ENCODE assay signal across 19 cellular contexts in genomic region chr2:30710461-30710860, GRCh38.
A peak's percentile ranks its signal among the peaks of the same experiment; 100 is the strongest.
DNase-seq lines count a peak whose midpoint lies in the region; ATAC-seq and TF ChIP-seq lines count a peak whose summit lies in the region.
"Had no signal": no experiment of that assay in that cellular context is flagged by ENCODE, and none has a peak within 500 bp of the region (broad histone marks: within the 10 kb centered on the region; RNA-seq: fewer than 3 reads in every experiment).

No MANE protein-coding gene starts in this region.

- no peaks in the 10 kb centered on the region for H3K27me3 Mint-ChIP-seq in activated naive CD4-positive, alpha-beta T cell treated with anti-CD3 and anti-CD28 coated beads, Interleukin-2, amount 10 ng/mL, durations not matched to agents 7 days and 5 days
- peaks cover 7% of the 10 kb centered on the region for H3K27me3 Mint-ChIP-seq in osteocyte (ENCODE audit: unreplicated experiment)
- H3K27me3 Mint-ChIP-seq in WTC11 (ENCODE audit: low read depth): peaks cover 2% of the 10 kb centered on the region; the same call in 1 of the 2 replicates

- WGBS in lower leg skin, 2 donors: 89 to 94% methylated on average over 6 of the region's 6 CpGs

- POLR2A ChIA-PET in WTC11 (lab: Charles Lee): no interaction called here

- no peak overlapping the region for H3K27ac Mint-ChIP-seq in activated naive CD4-positive, alpha-beta T cell treated with anti-CD3 and anti-CD28 coated beads, Interleukin-2, amount 10 ng/mL, durations not matched to agents 7 days and 5 days
- H3K27ac Mint-ChIP-seq in activated naive CD4-positive, alpha-beta T cell treated with anti-CD3 and anti-CD28 coated beads, Interleukin-2, amount 50 U/mL, for 72 hours: no peak overlapping the region
- no peak overlapping the region for H3K27ac Mint-ChIP-seq in osteocyte (ENCODE audit: unreplicated experiment)
- no peak overlapping the region for H3K27ac Mint-ChIP-seq in WTC11
- H3K27ac Mint-ChIP-seq: CD4-positive, CD25-positive, alpha-beta regulatory T cell; CD8-positive, alpha-beta memory T cell; H9 had no signal

- DNase-seq in activated naive CD4-positive, alpha-beta T cell treated with anti-CD3 and anti-CD28 coated beads, Interleukin-2, amount 10 ng/mL, durations not matched to agents 7 days and 5 days: peak; percentile 3
- no peak for DNase-seq in activated naive CD4-positive, alpha-beta T cell treated with anti-CD3 and anti-CD28 coated beads, Interleukin-2, amount 50 U/mL, for 72 hours (ENCODE audit: low spot score in 2 of 2)
- peak; percentile 13 to 50 for DNase-seq in lower leg skin (ENCODE audit: low spot score in 2 of 2)
- DNase-seq in osteocyte (ENCODE audit: extremely low spot score, unreplicated experiment): peak; percentile 30
- no peak for DNase-seq in omental fat pad (ENCODE audit: low spot score)
- DNase-seq in WTC11 (ENCODE audit: low spot score): no peak
- DNase-seq: ACHN; BE2C; C1 segment of cervical spinal cord; CD4-positive, CD25-positive, alpha-beta regulatory T cell; CD8-positive, alpha-beta memory T cell; COR-L47; DMS 273 treated with DMSO at 0.1 percent for 48 hours; DMS53; DND-41; EL; GOT3 had no signal

- H3K4me3 ChIP-seq in lower leg skin (ENCODE audit: low read depth, poor library complexity, severe bottlenecking): no peak overlapping the region
- H3K4me3 ChIP-seq: GM12878 had no signal

- intact Hi-C loops in lower leg skin (cut with DNase I; ENCODE audit: low total_unique reads): loop anchor here (5.0 to 10.0 kb wide), 2 partner anchors 627 to 724 kb away; no protein-coding TSS in a partner anchor

- no peak overlapping the region for H3K4me3 Mint-ChIP-seq in activated naive CD4-positive, alpha-beta T cell treated with anti-CD3 and anti-CD28 coated beads, Interleukin-2, amount 10 ng/mL, durations not matched to agents 7 days and 5 days
- H3K4me3 Mint-ChIP-seq in osteocyte (ENCODE audit: unreplicated experiment): no peak overlapping the region
- H3K4me3 Mint-ChIP-seq in WTC11: no peak overlapping the region
- H3K4me3 Mint-ChIP-seq: CD4-positive, CD25-positive, alpha-beta regulatory T cell; CD8-positive, alpha-beta memory T cell; H9 had no signal

- H3K9me3 Mint-ChIP-seq in activated naive CD4-positive, alpha-beta T cell treated with anti-CD3 and anti-CD28 coated beads, Interleukin-2, amount 10 ng/mL, durations not matched to agents 7 days and 5 days: no peaks in the 10 kb centered on the region
- H3K9me3 Mint-ChIP-seq in activated naive CD4-positive, alpha-beta T cell treated with anti-CD3 and anti-CD28 coated beads, Interleukin-2, amount 50 U/mL, for 72 hours: no peaks in the 10 kb centered on the region
- no peaks in the 10 kb centered on the region for H3K9me3 Mint-ChIP-seq in osteocyte (ENCODE audit: unreplicated experiment)
- peaks cover 11% of the 10 kb centered on the region for H3K9me3 Mint-ChIP-seq in WTC11
- H3K9me3 Mint-ChIP-seq: CD8-positive, alpha-beta memory T cell had no signal

- no peaks in the 10 kb centered on the region for H3K36me3 Mint-ChIP-seq in activated naive CD4-positive, alpha-beta T cell treated with anti-CD3 and anti-CD28 coated beads, Interleukin-2, amount 10 ng/mL, durations not matched to agents 7 days and 5 days
- no peaks in the 10 kb centered on the region for H3K36me3 Mint-ChIP-seq in activated naive CD4-positive, alpha-beta T cell treated with anti-CD3 and anti-CD28 coated beads, Interleukin-2, amount 50 U/mL, for 72 hours
- H3K36me3 Mint-ChIP-seq in osteocyte (ENCODE audit: unreplicated experiment) (no peaks in the 10 kb centered on the region), WTC11 (peaks cover 5% of the 10 kb centered on the region; the same call in 1 of the 2 replicates)
- H3K36me3 Mint-ChIP-seq: CD4-positive, CD25-positive, alpha-beta regulatory T cell; CD8-positive, alpha-beta memory T cell had no signal

- ATAC-seq in activated naive CD4-positive, alpha-beta T cell treated with anti-CD3 and anti-CD28 coated beads, Interleukin-2, amount 50 U/mL, for 72 hours: no peak
- no peak for ATAC-seq in omental fat pad (ENCODE audit: low FRiP score)
- no peak for ATAC-seq in WTC11
- ATAC-seq: GM12878 had no signal

- H3K4me1 Mint-ChIP-seq in activated naive CD4-positive, alpha-beta T cell treated with anti-CD3 and anti-CD28 coated beads, Interleukin-2, amount 10 ng/mL, durations not matched to agents 7 days and 5 days: peaks cover 4% of the 10 kb centered on the region
- H3K4me1 Mint-ChIP-seq in osteocyte (ENCODE audit: unreplicated experiment) (no peaks in the 10 kb centered on the region), WTC11 (no peaks in the 10 kb centered on the region)

- no peak for TF ChIP-seq POLR2A in lower leg skin (IDR thresholded peaks at IDR 0.05)

- CTCF ChIA-PET in activated naive CD4-positive, alpha-beta T cell treated with anti-CD3 and anti-CD28 coated beads, Interleukin-2, amount 10 ng/mL, durations not matched to agents 7 days and 5 days (lab: Charles Lee): interaction anchor here (0.7 to 14.7 kb wide), 17 partner anchors 15 to 622 kb away, joined by 3 to 535 read pairs (median 12); partner anchors contain the start of gene YPEL5
- CTCF ChIA-PET in WTC11 (lab: Charles Lee): interaction anchor here (1.3 to 5.5 kb wide), 7 partner anchors 56 to 629 kb away, joined by 5 to 237 read pairs (median 8); no protein-coding TSS in a partner anchor

- TF ChIP-seq CTCF in lower leg skin (IDR thresholded peaks at IDR 0.05) (no peak), osteocyte (IDR thresholded peaks at IDR 0.05) (no peak), omental fat pad (IDR thresholded peaks at IDR 0.05) (no peak), WTC11 (IDR thresholded peaks at IDR 0.05) (no peak)

TF ChIP-seq in WTC11, 78 proteins besides CTCF, POLR2A, EP300 and RAD21:
- no peak for TF ChIP-seq ZNF396 (CRISPR knock-in tag; IDR thresholded peaks at IDR 0.05; ENCODE audit: borderline replicate concordance)
- TF ChIP-seq GTF2I (CRISPR knock-in tag; conservative IDR thresholded peaks at IDR 0.05): no peak
- no peak for TF ChIP-seq MYBL2 (CRISPR knock-in tag; IDR thresholded peaks at IDR 0.05)
- TF ChIP-seq RORB (CRISPR knock-in tag; IDR thresholded peaks at IDR 0.05): no peak
- TF ChIP-seq, protein P1, sequence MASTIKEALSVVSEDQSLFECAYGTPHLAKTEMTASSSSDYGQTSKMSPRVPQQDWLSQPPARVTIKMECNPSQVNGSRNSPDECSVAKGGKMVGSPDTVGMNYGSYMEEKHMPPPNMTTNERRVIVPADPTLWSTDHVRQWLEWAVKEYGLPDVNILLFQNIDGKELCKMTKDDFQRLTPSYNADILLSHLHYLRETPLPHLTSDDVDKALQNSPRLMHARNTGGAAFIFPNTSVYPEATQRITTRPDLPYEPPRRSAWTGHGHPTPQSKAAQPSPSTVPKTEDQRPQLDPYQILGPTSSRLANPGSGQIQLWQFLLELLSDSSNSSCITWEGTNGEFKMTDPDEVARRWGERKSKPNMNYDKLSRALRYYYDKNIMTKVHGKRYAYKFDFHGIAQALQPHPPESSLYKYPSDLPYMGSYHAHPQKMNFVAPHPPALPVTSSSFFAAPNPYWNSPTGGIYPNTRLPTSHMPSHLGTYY (CRISPR knock-in tag; IDR thresholded peaks at IDR 0.05): no peak
- TF ChIP-seq, protein P2, sequence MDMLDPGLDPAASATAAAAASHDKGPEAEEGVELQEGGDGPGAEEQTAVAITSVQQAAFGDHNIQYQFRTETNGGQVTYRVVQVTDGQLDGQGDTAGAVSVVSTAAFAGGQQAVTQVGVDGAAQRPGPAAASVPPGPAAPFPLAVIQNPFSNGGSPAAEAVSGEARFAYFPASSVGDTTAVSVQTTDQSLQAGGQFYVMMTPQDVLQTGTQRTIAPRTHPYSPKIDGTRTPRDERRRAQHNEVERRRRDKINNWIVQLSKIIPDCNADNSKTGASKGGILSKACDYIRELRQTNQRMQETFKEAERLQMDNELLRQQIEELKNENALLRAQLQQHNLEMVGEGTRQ (CRISPR knock-in tag; IDR thresholded peaks at IDR 0.05): no peak
- TF ChIP-seq, protein P3, sequence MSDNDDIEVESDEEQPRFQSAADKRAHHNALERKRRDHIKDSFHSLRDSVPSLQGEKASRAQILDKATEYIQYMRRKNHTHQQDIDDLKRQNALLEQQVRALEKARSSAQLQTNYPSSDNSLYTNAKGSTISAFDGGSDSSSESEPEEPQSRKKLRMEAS (CRISPR knock-in tag; IDR thresholded peaks at IDR 0.05): no peak
- TF ChIP-seq TEAD1 (CRISPR knock-in tag; IDR thresholded peaks at IDR 0.05): no peak
- no peak for TF ChIP-seq ATF2 (CRISPR knock-in tag; IDR thresholded peaks at IDR 0.05; ENCODE audit: borderline replicate concordance, low read depth)
- no peak for TF ChIP-seq EMX1 (CRISPR knock-in tag; IDR thresholded peaks at IDR 0.05)
- TF ChIP-seq CREB1 (CRISPR knock-in tag; IDR thresholded peaks at IDR 0.05): no peak
- TF ChIP-seq NR2C2 (CRISPR knock-in tag; IDR thresholded peaks at IDR 0.05): no peak
- TF ChIP-seq NR1H2 (CRISPR knock-in tag; IDR thresholded peaks at IDR 0.05): no peak
- no peak for TF ChIP-seq SMAD4 (CRISPR knock-in tag; IDR thresholded peaks at IDR 0.05)
- TF ChIP-seq FOXK1 (CRISPR knock-in tag; IDR thresholded peaks at IDR 0.05): no peak
- no peak for TF ChIP-seq ZNF219 (CRISPR knock-in tag; IDR thresholded peaks at IDR 0.05; ENCODE audit: borderline replicate concordance)
- no peak for TF ChIP-seq GRHL2 (CRISPR knock-in tag; IDR thresholded peaks at IDR 0.05; ENCODE audit: insufficient replicate concordance, severe bottlenecking)

Comparison
In these comparisons a context has a peak if more than half of its experiments do, and no peak if none do; other contexts are left out.
1. DNase-seq: peak in activated naive CD4-positive, alpha-beta T cell treated with anti-CD3 and anti-CD28 coated beads, Interleukin-2, amount 10 ng/mL, durations not matched to agents 7 days and 5 days (single experiment), lower leg skin (2 of 2) and osteocyte (single experiment); none in activated naive CD4-positive, alpha-beta T cell treated with anti-CD3 and anti-CD28 coated beads, Interleukin-2, amount 50 U/mL, for 72 hours (0 of 2), omental fat pad (single experiment) and WTC11 (single experiment).